Comparison of ENCODE assay signal across 23 cellular contexts in genomic region chr20:18416478-18416877, GRCh38. TPM values are rescaled to one million over a fixed set of nuclear protein-coding genes. Genes with fewer than 3 reads are reported as not detected.
DNase-seq lines count a peak whose midpoint lies in the region; ATAC-seq and TF ChIP-seq lines count a peak whose summit lies in the region.
"Had no signal": no experiment of that assay in that cellular context is flagged by ENCODE, and none has a peak within 500 bp of the region (broad histone marks: within the 10 kb centered on the region; RNA-seq: fewer than 3 reads in every experiment).

No MANE protein-coding gene starts in this region.

- H3K36me3 Mint-ChIP-seq in nephron progenitor cell (ENCODE audit: low read depth): no peaks in the 10 kb centered on the region
- H3K36me3 Mint-ChIP-seq in type B pancreatic cell: no peaks in the 10 kb centered on the region
- H3K36me3 Mint-ChIP-seq in stimulated activated effector memory CD8-positive, alpha-beta T cell treated with anti-CD3 and anti-CD28 coated beads, Interleukin-12 subunit alpha, Interleukin-12 subunit beta, amount 100 ng/mL, for 72 hours: no peaks in the 10 kb centered on the region
- H3K36me3 Mint-ChIP-seq: CD4-positive, alpha-beta memory T cell had no signal

- in situ Hi-C loops in HAP-1 (cut with MboI; ENCODE audit: low sequenced_read_pairs): no loop called here
- in situ Hi-C loops in mammary epithelial cell (cut with MboI; ENCODE audit: low sequenced_read_pairs in 2 of 2): loop anchor here in 1 of 2 donors (25.0 kb wide), 1 partner anchor 1246 kb away; no protein-coding TSS in a partner anchor

- H3K4me3 Mint-ChIP-seq in nephron progenitor cell (no peak overlapping the region), type B pancreatic cell (no peak overlapping the region)
- no peak overlapping the region for H3K4me3 Mint-ChIP-seq in stimulated activated effector memory CD8-positive, alpha-beta T cell treated with anti-CD3 and anti-CD28 coated beads, Interleukin-12 subunit alpha, Interleukin-12 subunit beta, amount 100 ng/mL, for 72 hours
- H3K4me3 Mint-ChIP-seq: CD4-positive, alpha-beta memory T cell had no signal

- H3K9me3 Mint-ChIP-seq in nephron progenitor cell: no peaks in the 10 kb centered on the region
- no peaks in the 10 kb centered on the region for H3K9me3 Mint-ChIP-seq in type B pancreatic cell
- H3K9me3 Mint-ChIP-seq in stimulated activated effector memory CD8-positive, alpha-beta T cell treated with anti-CD3 and anti-CD28 coated beads, Interleukin-12 subunit alpha, Interleukin-12 subunit beta, amount 100 ng/mL, for 72 hours: no peaks in the 10 kb centered on the region
- H3K9me3 Mint-ChIP-seq: CD4-positive, alpha-beta memory T cell had no signal

- TF ChIP-seq CTCF in mammary epithelial cell (conservative IDR thresholded peaks at IDR 0.05 in 1 of 2, IDR thresholded peaks at IDR 0.05 in 1 of 2; ENCODE audit: extremely low read depth in 1 of 2, insufficient read depth in 1 of 2, low read depth in 1 of 2, low read length in 2 of 2): no peak
- TF ChIP-seq CTCF in nephron progenitor cell (IDR thresholded peaks at IDR 0.05): no peak
- TF ChIP-seq CTCF in type B pancreatic cell (conservative IDR thresholded peaks at IDR 0.05): no peak

- H3K4me2 ChIP-seq in mammary epithelial cell (ENCODE audit: insufficient read depth, low read depth, low read length): no peak overlapping the region
- H3K4me2 ChIP-seq: BLaER1 had no signal

- H3K4me1 Mint-ChIP-seq in nephron progenitor cell: peaks cover 30% of the 10 kb centered on the region
- H3K4me1 Mint-ChIP-seq in type B pancreatic cell (ENCODE audit: unreplicated experiment): peaks cover 15% of the 10 kb centered on the region
- H3K4me1 Mint-ChIP-seq in stimulated activated effector memory CD8-positive, alpha-beta T cell treated with anti-CD3 and anti-CD28 coated beads, Interleukin-12 subunit alpha, Interleukin-12 subunit beta, amount 100 ng/mL, for 72 hours: peaks cover 5% of the 10 kb centered on the region

- CTCF ChIA-PET in mammary epithelial cell (lab: Charles Lee; ENCODE audit: low non-redundant PET): no interaction called here

- H3K27ac Mint-ChIP-seq in nephron progenitor cell: peak overlapping the region; percentile 16
- H3K27ac Mint-ChIP-seq in type B pancreatic cell: peak overlapping the region; percentile 27
- H3K27ac Mint-ChIP-seq in stimulated activated effector memory CD8-positive, alpha-beta T cell treated with anti-CD3 and anti-CD28 coated beads, Interleukin-12 subunit alpha, Interleukin-12 subunit beta, amount 100 ng/mL, for 72 hours: no peak overlapping the region
- H3K27ac Mint-ChIP-seq: CD4-positive, alpha-beta memory T cell had no signal

- ATAC-seq in HG03469 (IDR thresholded peaks at IDR 0.05; ENCODE audit: unreplicated experiment) (no peak), HG03135 (IDR thresholded peaks at IDR 0.05; ENCODE audit: unreplicated experiment) (no peak)
- ATAC-seq in stimulated activated effector memory CD8-positive, alpha-beta T cell treated with anti-CD3 and anti-CD28 coated beads, Interleukin-12 subunit alpha, Interleukin-12 subunit beta, amount 100 ng/mL, for 72 hours: no peak
- ATAC-seq: Panc1, SK-N-SH treated with all-trans-retinoic acid at 6 μM for 48 hours had no signal

- H3K4me3 ChIP-seq in HAP-1: no peak overlapping the region
- H3K4me3 ChIP-seq in mammary epithelial cell (replicated peaks in 1 of 3; ENCODE audit: insufficient read depth in 1 of 3, low read depth in 2 of 3, low read length in 3 of 3): no peak overlapping the region
- H3K4me3 ChIP-seq: BLaER1, GM23248, MG63 had no signal

- no peaks in the 10 kb centered on the region for H4K20me1 ChIP-seq in mammary epithelial cell (ENCODE audit: insufficient read depth, low read length)
- H4K20me1 ChIP-seq: BLaER1 had no signal

- intact Hi-C loops in mammary epithelial cell (cut with micrococcal nuclease): loop anchor here (10.0 kb wide), 1 partner anchor 488 kb away; no protein-coding TSS in a partner anchor

- H3K4me1 ChIP-seq in HAP-1 (peaks cover 20% of the 10 kb centered on the region), mammary epithelial cell (ENCODE audit: insufficient read depth, low read length) (peaks cover 19% of the 10 kb centered on the region)
- H3K4me1 ChIP-seq: BLaER1 had no signal

- H3K27me3 Mint-ChIP-seq in nephron progenitor cell (ENCODE audit: low read depth, poor library complexity) (peaks cover 2% of the 10 kb centered on the region), type B pancreatic cell (no peaks in the 10 kb centered on the region)
- H3K27me3 Mint-ChIP-seq: CD4-positive, alpha-beta memory T cell had no signal

- H3K27ac ChIP-seq in mammary epithelial cell (ENCODE audit: insufficient read depth, low read depth, low read length): no peak overlapping the region
- H3K27ac ChIP-seq: BLaER1, GM23248 had no signal

- 36% methylated on average over 5 of the region's 5 CpGs for WGBS in mammary epithelial cell (ENCODE audit: low coverage, missing lambda C conversion rate)

- H2AFZ ChIP-seq in mammary epithelial cell (ENCODE audit: low read depth, low read length): peak overlapping the region; percentile 68
- H2AFZ ChIP-seq: GM23248 had no signal

- DNase-seq in HAP-1 (ENCODE audit: low spot score in 2 of 2): peak; percentile 47 to 64
- DNase-seq in mammary epithelial cell: no peak
- DNase-seq in nephron progenitor cell: no peak
- no peak for DNase-seq in type B pancreatic cell (ENCODE audit: extremely low spot score, unreplicated experiment)
- no peak for DNase-seq in stimulated activated effector memory CD8-positive, alpha-beta T cell treated with anti-CD3 and anti-CD28 coated beads, Interleukin-12 subunit alpha, Interleukin-12 subunit beta, amount 100 ng/mL, for 72 hours (ENCODE audit: low spot score in 2 of 2)
- DNase-seq: Calu3; CD4-positive, alpha-beta memory T cell; DMS153; GM23248; Kasumi-1; MG63; NCI-H1048; NCI-H1436 treated with DMSO at 0.1 percent for 48 hours; NCI-H1930; NCI-H226; NCI-H524; NCI-H82; SIG-M5 had no signal

- H3K9me3 ChIP-seq in HAP-1: no peaks in the 10 kb centered on the region
- H3K9me3 ChIP-seq in mammary epithelial cell (replicated peaks; ENCODE audit: insufficient read depth, low read length): no peaks in the 10 kb centered on the region
- H3K9me3 ChIP-seq: BLaER1, MG63 had no signal

- dilution Hi-C loops in mammary epithelial cell (cut with HindIII; ENCODE audit: low sequenced_read_pairs): no loop called here

- H3K79me2 ChIP-seq in mammary epithelial cell (ENCODE audit: insufficient read depth, low read length): no peaks in the 10 kb centered on the region

- H3K27me3 ChIP-seq in HAP-1 (ENCODE audit: low read depth) (peaks cover 10% of the 10 kb centered on the region), mammary epithelial cell (ENCODE audit: insufficient read depth, low read length) (no peaks in the 10 kb centered on the region)
- H3K27me3 ChIP-seq: BLaER1, MG63 had no signal

- H3K36me3 ChIP-seq in HAP-1 (replicated peaks) (no peaks in the 10 kb centered on the region), mammary epithelial cell (ENCODE audit: insufficient read depth, low read length) (no peaks in the 10 kb centered on the region)
- H3K36me3 ChIP-seq: BLaER1, MG63 had no signal

- BruUV-seq in mammary epithelial cell (replicated peaks; lab: Mats Ljungman, UMichigan): no TSS peak

- no peak overlapping the region for H3K9ac ChIP-seq in mammary epithelial cell (ENCODE audit: insufficient read depth, low read length)
- H3K9ac ChIP-seq: BLaER1, GM23248 had no signal

RNA-seq across cellular contexts. Expression of gene DZANK1, which starts 50.4 kb away (rescaled TPM):
- 1 to 10 TPM; 2.7 to 2.8 TPM for total RNA-seq in mammary epithelial cell
- 2.0 TPM for polyA plus RNA-seq in mammary epithelial cell
- 3.6 TPM for polyA minus RNA-seq in mammary epithelial cell
- total RNA-seq in type B pancreatic cell (ENCODE audit: low replicate concordance): 3.3 and 6.5 TPM in 2 replicates

RNA-seq across cellular contexts. Expression of gene POLR3F, which starts 50.7 kb away (rescaled TPM):
- 10 to 100 TPM; 10.7 to 15.0 TPM for total RNA-seq in mammary epithelial cell
- polyA plus RNA-seq in mammary epithelial cell: 6.4 TPM
- 9.0 TPM for polyA minus RNA-seq in mammary epithelial cell
- total RNA-seq in type B pancreatic cell (ENCODE audit: low replicate concordance): 8.5 and 10.7 TPM in 2 replicates

Comparison
In these comparisons a context has a peak if more than half of its experiments do, and no peak if none do; other contexts are left out.
1. DNase-seq: peak in HAP-1 (2 of 2); none in mammary epithelial cell (single experiment), nephron progenitor cell (single experiment), type B pancreatic cell (single experiment) and stimulated activated effector memory CD8-positive, alpha-beta T cell treated with anti-CD3 and anti-CD28 coated beads, Interleukin-12 subunit alpha, Interleukin-12 subunit beta, amount 100 ng/mL, for 72 hours (0 of 2).